24 cellular contexts compared by ENCODE assay signal in genomic region chr2:236252521-236252920, GRCh38. TPM values are rescaled to one million over a fixed set of nuclear protein-coding genes. Genes with fewer than 3 reads are reported as not detected.
"Had no signal": no experiment of that assay in that cellular context is flagged by ENCODE, and none has a peak within 500 bp of the region (broad histone marks: within the 10 kb centered on the region; RNA-seq: fewer than 3 reads in every experiment).

No MANE protein-coding gene starts in this region.

- DNase-seq: cerebellar nuclear complex; dermis blood vessel endothelial cell; foreskin melanocyte; head of caudate nucleus; kidney; lower lobe of right lung; nucleus accumbens; pancreas; sigmoid colon; stimulated activated CD4-positive, alpha-beta T cell treated with anti-CD3 and anti-CD28 coated beads, Interleukin-2, amount 100 ng/mL, for 24 hours; stimulated activated CD4-positive, alpha-beta T cell treated with anti-CD3 and anti-CD28 coated beads, Interleukin-4, amount 100 ng/mL, for 4 hours; stimulated activated naive CD4-positive, alpha-beta T cell treated with Interleukin-2 at 50 U/mL for 16 hours; thyroid gland; uterus had no signal

- H3K27me3 ChIP-seq: pancreas, thyroid gland, uterus had no signal

- H3K4me1 ChIP-seq: lower lobe of right lung, pancreas, sigmoid colon, suprapubic skin, thyroid gland, uterus had no signal

- H2AFZ ChIP-seq: hepatocyte had no signal

- H3K36me3 ChIP-seq: lower lobe of right lung, pancreas, sigmoid colon, suprapubic skin, thyroid gland, uterus had no signal

- ATAC-seq: left lobe of liver, lower lobe of right lung, pancreas had no signal

- H3K27ac ChIP-seq: hepatocyte, lower lobe of right lung, pancreas, sigmoid colon, skin epidermis, suprapubic skin, thyroid gland, uterus had no signal

- H3K4me2 ChIP-seq: hepatocyte had no signal

- H3K79me2 ChIP-seq: hepatocyte had no signal

- H3K9me3 ChIP-seq: lower lobe of right lung, pancreas, sigmoid colon, suprapubic skin, thyroid gland, uterus had no signal

- H3K4me3 ChIP-seq: hepatocyte, lower lobe of right lung, pancreas, sigmoid colon, skin epidermis, suprapubic skin, thyroid gland, uterus had no signal

RNA-seq across cellular contexts. Expression of gene ASB18, which starts 11.7 kb away (rescaled TPM):
- total RNA-seq: dermis blood vessel endothelial cell, endothelial cell of umbilical vein, hepatocyte, kidney, left lobe of liver, lower lobe of right lung, mesothelial cell of epicardium, pancreas, progenitor cell of endocrine pancreas, renal cortical epithelial cell, sigmoid colon, thyroid gland, uterus had no signal
- polyA plus RNA-seq: endothelial cell of umbilical vein, esophagus, hepatocyte, neural cell, pancreas, sigmoid colon had no signal
